ENCODE assay signal across 8 cellular contexts in genomic region chr6:140857734-140858380, GRCh38.
DNase-seq lines count a peak whose midpoint lies in the region; ATAC-seq, FAIRE-seq and TF ChIP-seq lines count a peak whose summit lies in the region.

No MANE protein-coding gene starts in this region.

- FAIRE-seq in D721Med (lab: Jason Lieb, UNC): no peak

- ATAC-seq in SK-N-SH treated with all-trans-retinoic acid at 6 μM for 48 hours: peak; percentile 89
- ATAC-seq in stimulated activated naive B cell treated with anti-CD40 and anti-IgM and Interleukin-4, amounts not matched to agents 10 μg/mL and 1 μg/mL and 100 μg/mL, for 72 hours (replicated peaks): peak; percentile 33 to 67
- ATAC-seq in HG02678 (IDR thresholded peaks at IDR 0.05; ENCODE audit: unreplicated experiment): no peak

- no peak overlapping the region for H3K27ac Mint-ChIP-seq in stimulated activated naive B cell treated with anti-CD40 and anti-IgM and Interleukin-4, amounts not matched to agents 10 μg/mL and 1 μg/mL and 100 μg/mL, for 72 hours
- H3K27ac Mint-ChIP-seq in activated naive CD4-positive, alpha-beta T cell treated with anti-CD3 and anti-CD28 coated beads for 36 hours: no peak overlapping the region

- H3K36me3 Mint-ChIP-seq in stimulated activated naive B cell treated with anti-CD40 and anti-IgM and Interleukin-4, amounts not matched to agents 10 μg/mL and 1 μg/mL and 100 μg/mL, for 72 hours: no peaks in the 10 kb centered on the region
- H3K36me3 Mint-ChIP-seq in activated naive CD4-positive, alpha-beta T cell treated with anti-CD3 and anti-CD28 coated beads for 36 hours (ENCODE audit: low read depth): no peaks in the 10 kb centered on the region

- intact Hi-C loops in activated naive CD4-positive, alpha-beta T cell treated with anti-CD3 and anti-CD28 coated beads for 36 hours (cut with micrococcal nuclease): no loop called here

- DNase-seq in HPDE6-E6E7 (ENCODE audit: extremely low spot score) (peak; percentile 35), glomerular endothelial cell (ENCODE audit: extremely low read depth, low read depth, low spot score) (peak; percentile 66), D721Med (ENCODE audit: insufficient read length, low spot score) (no peak)
- no peak for DNase-seq in stimulated activated naive B cell treated with anti-CD40 and anti-IgM and Interleukin-4, amounts not matched to agents 10 μg/mL and 1 μg/mL and 100 μg/mL, for 72 hours
- no peak for DNase-seq in stimulated activated CD4-positive, alpha-beta T cell treated with anti-CD3 and anti-CD28 coated beads, Interleukin-4, amount 100 ng/mL, for 24 hours
- DNase-seq in activated naive CD4-positive, alpha-beta T cell treated with anti-CD3 and anti-CD28 coated beads for 36 hours: no peak

- CTCF ChIA-PET in activated naive CD4-positive, alpha-beta T cell treated with anti-CD3 and anti-CD28 coated beads for 36 hours (lab: Charles Lee): interaction anchor here (0.6 kb wide), 1 partner anchor 58 kb away, joined by 3 read pairs; no protein-coding TSS in a partner anchor

- H3K4me1 Mint-ChIP-seq in stimulated activated naive B cell treated with anti-CD40 and anti-IgM and Interleukin-4, amounts not matched to agents 10 μg/mL and 1 μg/mL and 100 μg/mL, for 72 hours: peaks cover 0 to 5% of the 10 kb centered on the region in 2 donors
- H3K4me1 Mint-ChIP-seq in activated naive CD4-positive, alpha-beta T cell treated with anti-CD3 and anti-CD28 coated beads for 36 hours (ENCODE audit: low read depth): no peaks in the 10 kb centered on the region

- no peaks in the 10 kb centered on the region for H3K9me3 Mint-ChIP-seq in stimulated activated naive B cell treated with anti-CD40 and anti-IgM and Interleukin-4, amounts not matched to agents 10 μg/mL and 1 μg/mL and 100 μg/mL, for 72 hours
- H3K9me3 Mint-ChIP-seq in activated naive CD4-positive, alpha-beta T cell treated with anti-CD3 and anti-CD28 coated beads for 36 hours: no peaks in the 10 kb centered on the region

- no peak for TF ChIP-seq CTCF in D721Med (IDR thresholded peaks at IDR 0.05; ENCODE audit: insufficient read depth, missing control alignments)

- H3K4me3 Mint-ChIP-seq in stimulated activated naive B cell treated with anti-CD40 and anti-IgM and Interleukin-4, amounts not matched to agents 10 μg/mL and 1 μg/mL and 100 μg/mL, for 72 hours: no peak overlapping the region
- H3K4me3 Mint-ChIP-seq in activated naive CD4-positive, alpha-beta T cell treated with anti-CD3 and anti-CD28 coated beads for 36 hours: no peak overlapping the region

- no peaks in the 10 kb centered on the region for H3K27me3 Mint-ChIP-seq in stimulated activated naive B cell treated with anti-CD40 and anti-IgM and Interleukin-4, amounts not matched to agents 10 μg/mL and 1 μg/mL and 100 μg/mL, for 72 hours
- no peaks in the 10 kb centered on the region for H3K27me3 Mint-ChIP-seq in activated naive CD4-positive, alpha-beta T cell treated with anti-CD3 and anti-CD28 coated beads for 36 hours (ENCODE audit: low read depth)

TF ChIP-seq in SK-N-SH treated with all-trans-retinoic acid at 6 μM for 48 hours, 23 proteins besides CTCF, POLR2A, EP300 and RAD21:
- TF ChIP-seq CREB5 (CRISPR knock-in tag; IDR thresholded peaks at IDR 0.05; ENCODE audit: low read depth) (no peak), ZNF70 (CRISPR knock-in tag; IDR thresholded peaks at IDR 0.05) (no peak)
TF ChIP-seq in SK-N-SH treated with all-trans-retinoic acid at 6 μM for 48 hours: peak in this region for 0.

Comparison
In these comparisons a context has a peak if more than half of its experiments do, and no peak if none do; other contexts are left out.
1. DNase-seq: peak in HPDE6-E6E7 (single experiment) and glomerular endothelial cell (single experiment); none in stimulated activated naive B cell treated with anti-CD40 and anti-IgM and Interleukin-4, amounts not matched to agents 10 μg/mL and 1 μg/mL and 100 μg/mL, for 72 hours (single experiment), D721Med (single experiment), stimulated activated CD4-positive, alpha-beta T cell treated with anti-CD3 and anti-CD28 coated beads, Interleukin-4, amount 100 ng/mL, for 24 hours (single experiment) and activated naive CD4-positive, alpha-beta T cell treated with anti-CD3 and anti-CD28 coated beads for 36 hours (single experiment).